ENCODE assay signal across 8 cellular contexts in the genomic region with DNA sequence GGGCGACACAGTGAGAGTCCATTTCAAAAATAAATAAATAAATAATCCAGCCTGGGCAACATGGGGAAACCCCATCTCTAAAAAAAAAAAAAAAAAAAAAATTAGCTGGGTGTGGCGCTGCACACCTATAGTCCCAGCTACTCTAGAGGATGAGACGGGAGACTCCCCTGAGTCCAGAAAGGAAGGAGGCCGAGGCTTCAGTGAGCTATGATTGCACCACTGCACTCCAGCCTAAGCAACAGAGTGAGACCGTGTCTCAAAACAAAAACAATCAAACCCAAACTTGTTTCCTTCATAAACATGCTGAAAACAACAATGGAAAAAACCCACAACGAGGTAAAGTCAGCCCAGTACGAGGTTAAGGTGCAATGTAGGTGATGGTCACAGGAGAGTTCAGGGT. TPM values are rescaled to one million over a fixed set of nuclear protein-coding genes. Genes with fewer than 3 reads are reported as not detected.
DNase-seq lines count a peak whose midpoint lies in the region; ATAC-seq and TF ChIP-seq lines count a peak whose summit lies in the region.

No MANE protein-coding gene starts in this region.

- POLR2A ChIA-PET in Panc1 (lab: Charles Lee): no interaction called here

- H3K4me3 ChIP-seq in GM06990 (replicated peaks; ENCODE audit: low read depth, low read length) (peak overlapping the region; percentile 98), Panc1 (ENCODE audit: low read depth in 2 of 2, low read length in 2 of 2) (peak overlapping the region; percentile 86 to 95)

- H3K27ac ChIP-seq in Panc1 (ENCODE audit: low read length): peak overlapping the region; percentile 74

- intact Hi-C loops in Panc1 (cut with micrococcal nuclease; ENCODE audit: unreplicated experiment): no loop called here

- peak overlapping the region; percentile 90 for H3K27ac Mint-ChIP-seq in progenitor cell of endocrine pancreas

- in situ Hi-C loops in Panc1 (cut with HindIII; ENCODE audit: low pct_unique_long_range_greater_than_20kb, low sequenced_read_pairs): loop anchor here (25.0 kb wide), 1 partner anchor 163 kb away; a partner anchor contains a TSS

- no peaks in the 10 kb centered on the region for H3K9me3 Mint-ChIP-seq in progenitor cell of endocrine pancreas (ENCODE audit: low read depth)

- H3K9me3 ChIP-seq in Panc1 (ENCODE audit: control insufficient read depth, insufficient read depth, low read depth, low read length): no peaks in the 10 kb centered on the region

- peak overlapping the region; percentile 87 for H3K4me3 Mint-ChIP-seq in progenitor cell of endocrine pancreas (ENCODE audit: low read depth)

- no peaks in the 10 kb centered on the region for H3K27me3 ChIP-seq in GM06990 (replicated peaks; ENCODE audit: control insufficient read depth, insufficient read depth, low read length)
- H3K27me3 ChIP-seq in Panc1 (ENCODE audit: control insufficient read depth, insufficient read depth, low read length): no peaks in the 10 kb centered on the region

- DNase-seq in GM06990 (ENCODE audit: extremely low read depth, insufficient read length) (no peak), Panc1 (ENCODE audit: low read depth, low spot score) (no peak), progenitor cell of endocrine pancreas (ENCODE audit: low spot score, unreplicated experiment) (no peak), cerebellum (ENCODE audit: low spot score) (no peak), DMS53 (lab: John Stamatoyannopoulos, UW) (no peak)

- no TSS peak for BruUV-seq in Panc1 (replicated peaks; lab: Mats Ljungman, UMichigan)

- H3K27me3 Mint-ChIP-seq in progenitor cell of endocrine pancreas: no peaks in the 10 kb centered on the region

- TF ChIP-seq CTCF in GM06990 (IDR thresholded peaks at IDR 0.05; ENCODE audit: insufficient read depth, low read length, poor library complexity, severe bottlenecking): no peak
- TF ChIP-seq CTCF in Panc1 (IDR thresholded peaks at IDR 0.05): no peak
- no peak for TF ChIP-seq CTCF in progenitor cell of endocrine pancreas (IDR thresholded peaks at IDR 0.05; ENCODE audit: unreplicated experiment)

- peaks cover 6% of the 10 kb centered on the region for H3K36me3 Mint-ChIP-seq in progenitor cell of endocrine pancreas (ENCODE audit: insufficient read depth)

- peaks cover 32% of the 10 kb centered on the region for H3K4me1 Mint-ChIP-seq in progenitor cell of endocrine pancreas (ENCODE audit: low read depth)

- H3K4me1 ChIP-seq in Panc1 (ENCODE audit: control insufficient read depth, insufficient read depth, low read length): peaks cover 16% of the 10 kb centered on the region

- CTCF ChIA-PET in Panc1 (lab: Charles Lee): interaction anchor here (0.6 to 1.8 kb wide), 3 partner anchors 92 to 144 kb away, joined by 3 to 4 read pairs (median 3); no protein-coding TSS in a partner anchor

- ATAC-seq in Panc1 (no peak), esophagus mucosa (peak; percentile 22), HG03108 (IDR thresholded peaks at IDR 0.05; ENCODE audit: unreplicated experiment) (no peak), HG03159 (IDR thresholded peaks at IDR 0.05; ENCODE audit: unreplicated experiment) (no peak)

- H3K36me3 ChIP-seq in GM06990 (ENCODE audit: control insufficient read depth, insufficient read depth, low read length) (peaks cover 13% of the 10 kb centered on the region), Panc1 (ENCODE audit: control insufficient read depth, insufficient read depth, low read length) (peaks cover 21% of the 10 kb centered on the region)

RNA-seq across cellular contexts. Expression of gene COX19, which starts 1.2 kb away (rescaled TPM):
- total RNA-seq in Panc1 (2021; ENCODE audit: unreplicated experiment) (14.4 TPM), esophagus mucosa (5.5 TPM), progenitor cell of endocrine pancreas (20.3 and 20.6 TPM in 2 replicates), cerebellum (23.4 TPM)
- polyA plus RNA-seq in Panc1 (2012; ENCODE audit: insufficient read length): 7.7 TPM

RNA-seq across cellular contexts. Expression of gene CYP2W1, which starts 8.8 kb away (rescaled TPM):
- total RNA-seq in Panc1 (2021; ENCODE audit: unreplicated experiment): 0.74 TPM
- polyA plus RNA-seq in Panc1 (2012; ENCODE audit: insufficient read length): 0.63 TPM
- total RNA-seq in esophagus mucosa: 0.36 TPM
- 1.2 and 1.6 TPM in 2 replicates for total RNA-seq in progenitor cell of endocrine pancreas
- not detected for total RNA-seq in cerebellum

RNA-seq across cellular contexts. Expression of gene ADAP1, which starts 19.7 kb away (rescaled TPM):
- total RNA-seq in Panc1 (2021; ENCODE audit: unreplicated experiment) (3.1 TPM), esophagus mucosa (5.7 TPM), progenitor cell of endocrine pancreas (10.3 and 10.7 TPM in 2 replicates), cerebellum (16.2 TPM)
- polyA plus RNA-seq in Panc1 (2012; ENCODE audit: insufficient read length): 3.2 TPM
